Comparison of ENCODE assay signal across 9 cellular contexts in the genomic region with DNA sequence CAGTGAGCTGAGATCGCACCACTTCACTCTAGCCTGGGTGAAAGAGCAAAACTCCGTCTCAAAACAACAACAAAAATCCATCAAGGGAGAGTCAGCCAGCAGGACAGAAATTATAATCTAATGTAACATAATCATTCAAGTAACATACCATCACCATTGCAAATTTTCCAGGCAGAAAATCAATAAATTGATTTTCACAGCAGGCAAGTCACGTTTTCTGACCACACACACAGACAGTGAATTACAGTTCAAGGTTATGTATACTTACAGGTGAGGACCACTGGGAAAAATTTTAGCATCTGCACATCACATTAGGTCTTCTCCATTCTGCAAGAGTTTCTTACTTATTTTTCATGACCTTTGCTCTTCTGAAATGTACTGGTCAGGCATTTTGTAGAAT. TPM values are rescaled to one million over a fixed set of nuclear protein-coding genes. Genes with fewer than 3 reads are reported as not detected.
"Had no signal": no experiment of that assay in that cellular context is flagged by ENCODE, and none has a peak within 500 bp of the region (broad histone marks: within the 10 kb centered on the region; RNA-seq: fewer than 3 reads in every experiment).

No MANE protein-coding gene starts in this region.

- ATAC-seq: K562 had no signal

- H3K27ac ChIP-seq: HL-60 had no signal

- FAIRE-seq: HTR-8/SVneo, K562 had no signal

- DNase-seq: IMR-90, KBM-7, KG1 had no signal

- H3K4me3 ChIP-seq: K562 had no signal

RNA-seq across cellular contexts. Expression of gene NPAP1, which starts 29.9 kb away (rescaled TPM):
- total RNA-seq: HT-29, HT1080, IMR-90, K562 had no signal
- polyA plus RNA-seq: IgD-negative memory B cell, IMR-90 had no signal
